In the genomic region with DNA sequence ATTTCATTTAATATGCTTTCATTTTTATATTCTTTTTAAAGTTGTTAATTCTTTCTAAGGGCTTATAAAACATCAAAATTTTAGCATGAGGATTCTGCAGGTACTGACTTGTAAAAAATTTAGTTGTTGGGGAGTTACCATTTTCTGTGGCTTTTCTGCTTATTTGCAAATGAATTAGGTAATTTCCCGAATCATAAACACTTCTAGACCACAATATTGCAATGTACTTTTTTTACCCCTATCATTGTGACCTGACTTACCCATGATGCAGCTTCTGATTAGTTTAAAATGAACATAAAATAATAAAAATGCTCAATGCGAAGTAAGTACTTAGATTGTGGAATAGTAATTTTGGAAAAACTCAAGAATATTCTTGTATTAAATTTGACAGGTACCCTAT, we compare ENCODE assay signal across 1 cellular context.
A peak's percentile ranks its signal among the peaks of the same experiment; 100 is the strongest.
TF ChIP-seq lines count a peak whose summit lies in the region.

No MANE protein-coding gene starts in this region.

TF ChIP-seq in GM12878, 131 proteins besides CTCF, POLR2A, EP300 and RAD21:
- TF ChIP-seq IKZF1 (conservative IDR thresholded peaks at IDR 0.05): no peak
- TF ChIP-seq ZSCAN29 (IDR thresholded peaks at IDR 0.05): no peak
- TF ChIP-seq MYC (IDR thresholded peaks at IDR 0.05; ENCODE audit: insufficient read depth, insufficient read length, insufficient replicate concordance, low read length, severe bottlenecking): no peak
- TF ChIP-seq SUZ12 (IDR thresholded peaks at IDR 0.05; ENCODE audit: unreplicated experiment): no peak
- TF ChIP-seq RUNX3 (IDR thresholded peaks at IDR 0.05; ENCODE audit: low read length): peak; percentile 53; the same call in 1 of the 2 replicates
